ENCODE assay signal across 14 cellular contexts in the genomic region with DNA sequence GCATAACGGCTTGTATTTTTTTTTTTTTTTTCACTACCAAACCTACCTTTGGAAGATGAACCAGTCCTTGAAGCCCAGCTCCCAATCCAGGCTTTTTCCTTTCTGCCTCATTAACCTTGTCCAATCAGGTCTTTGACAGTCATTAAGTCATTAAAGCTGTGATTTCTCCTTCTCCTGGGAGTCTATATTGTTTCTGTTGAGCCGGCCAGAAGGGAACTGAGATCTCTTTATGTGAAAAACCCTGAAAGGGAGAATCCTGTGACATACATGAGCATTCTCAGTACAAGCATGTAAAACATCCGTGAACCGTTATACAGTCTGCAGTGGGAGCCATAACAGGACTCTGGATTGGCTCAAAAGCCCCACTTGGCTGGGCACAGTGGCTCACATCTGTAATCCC. TPM values are rescaled to one million over a fixed set of nuclear protein-coding genes. Genes with fewer than 3 reads are reported as not detected.
DNase-seq lines count a peak whose midpoint lies in the region; TF ChIP-seq lines count a peak whose summit lies in the region.
"Had no signal": no experiment of that assay in that cellular context is flagged by ENCODE, and none has a peak within 500 bp of the region (broad histone marks: within the 10 kb centered on the region; RNA-seq: fewer than 3 reads in every experiment).

No MANE protein-coding gene starts in this region.

- TF ChIP-seq EP300 in neural cell (conservative IDR thresholded peaks at IDR 0.05; ENCODE audit: poor library complexity, severe bottlenecking) = no peak

- no peaks in the 10 kb centered on the region for H3K9me2 ChIP-seq in neural cell (ENCODE audit: insufficient read depth, low read length)

- H3K4me3 ChIP-seq in neural cell (ENCODE audit: low read length) = no peak overlapping the region
- no peak overlapping the region for H3K4me3 ChIP-seq in WERI-Rb-1 (ENCODE audit: low read depth, low read length)
- H3K4me3 ChIP-seq: BLaER1 treated with 17β-estradiol and CSF1 and Interleukin-3, amounts not matched to agents 10 nM and 100 nM had no signal

- no peaks in the 10 kb centered on the region for H3F3A ChIP-seq in neural cell (ENCODE audit: insufficient read depth, low read length, poor library complexity, severe bottlenecking)

- H3K36me3 ChIP-seq in neural cell (ENCODE audit: insufficient read depth, low read length) (no peaks in the 10 kb centered on the region), WERI-Rb-1 (no peaks in the 10 kb centered on the region)

- TF ChIP-seq CTCF in neural cell (IDR thresholded peaks at IDR 0.05; ENCODE audit: poor library complexity, severe bottlenecking) (no peak), WERI-Rb-1 (IDR thresholded peaks at IDR 0.05; ENCODE audit: low read depth, low read length) (no peak)

- no peak overlapping the region for H3K9ac ChIP-seq in neural cell (ENCODE audit: low read length)
- H3K9ac ChIP-seq: BLaER1 treated with 17β-estradiol and CSF1 and Interleukin-3, amounts not matched to agents 10 nM and 100 nM had no signal

- TF ChIP-seq RAD21 in neural cell (conservative IDR thresholded peaks at IDR 0.05) = no peak

- no peaks in the 10 kb centered on the region for H3K79me2 ChIP-seq in neural cell (replicated peaks; ENCODE audit: insufficient read depth, low read length)

- H4K20me1 ChIP-seq in neural cell (ENCODE audit: insufficient read depth) = no peaks in the 10 kb centered on the region
- H4K20me1 ChIP-seq: BLaER1 treated with 17β-estradiol and CSF1 and Interleukin-3, amounts not matched to agents 10 nM and 100 nM had no signal

- no peak overlapping the region for H3K4me2 ChIP-seq in neural cell (ENCODE audit: low read length)
- H3K4me2 ChIP-seq: BLaER1 treated with 17β-estradiol and CSF1 and Interleukin-3, amounts not matched to agents 10 nM and 100 nM had no signal

- H2AFZ ChIP-seq in neural cell (ENCODE audit: low read depth, low read length) = no peak overlapping the region

- H3K27ac ChIP-seq in neural cell (ENCODE audit: low read length) = peak overlapping the region; percentile 33
- no peak overlapping the region for H3K27ac ChIP-seq in WERI-Rb-1
- H3K27ac ChIP-seq: 22Rv1; BLaER1 treated with 17β-estradiol and CSF1 and Interleukin-3, amounts not matched to agents 10 nM and 100 nM had no signal

- no peaks in the 10 kb centered on the region for H3K27me3 ChIP-seq in neural cell (ENCODE audit: insufficient read depth, low read depth, low read length)
- no peaks in the 10 kb centered on the region for H3K27me3 ChIP-seq in WERI-Rb-1 (ENCODE audit: insufficient read depth, low read depth, severe bottlenecking)
- H3K27me3 ChIP-seq: BLaER1 treated with 17β-estradiol and CSF1 and Interleukin-3, amounts not matched to agents 10 nM and 100 nM had no signal

- H3K9me3 ChIP-seq in neural cell (ENCODE audit: low read length) (no peaks in the 10 kb centered on the region), WERI-Rb-1 (ENCODE audit: severe bottlenecking) (no peaks in the 10 kb centered on the region)

- DNase-seq in activated effector memory CD4-positive, alpha-beta T cell treated with anti-CD3 and anti-CD28 coated beads, Interleukin-2, amount 50 U/mL, for 16 hours = peak; percentile 14
- DNase-seq in activated effector memory CD4-positive, alpha-beta T cell treated with Interleukin-2 at 50 U/mL for 16 hours = no peak
- peak; percentile 43 for DNase-seq in cerebellum (ENCODE audit: low spot score)
- DNase-seq in A172 (ENCODE audit: low spot score) = no peak
- DNase-seq in WERI-Rb-1 = no peak
- DNase-seq in SHP77 treated with DMSO at 0.1 percent for 48 hours (lab: John Stamatoyannopoulos, UW) = no peak
- DNase-seq: Calu3; CD4-positive, CD25-positive, alpha-beta regulatory T cell; DMS 273 treated with DMSO at 0.1 percent for 48 hours; DMS79 had no signal

TF ChIP-seq in neural cell, 6 proteins besides CTCF, POLR2A, EP300 and RAD21:
- TF ChIP-seq SMC3 (conservative IDR thresholded peaks at IDR 0.05; ENCODE audit: poor library complexity) (no peak), MXI1 (conservative IDR thresholded peaks at IDR 0.05; ENCODE audit: poor library complexity, severe bottlenecking) (no peak), EZH2 (IDR thresholded peaks at IDR 0.05; ENCODE audit: borderline replicate concordance, insufficient read depth, low read length, poor library complexity, severe bottlenecking) (no peak), TAF1 (IDR thresholded peaks at IDR 0.05; ENCODE audit: low read depth) (no peak), POLR2AphosphoS5 (IDR thresholded peaks at IDR 0.05) (no peak)
- TF ChIP-seq, protein P1, sequence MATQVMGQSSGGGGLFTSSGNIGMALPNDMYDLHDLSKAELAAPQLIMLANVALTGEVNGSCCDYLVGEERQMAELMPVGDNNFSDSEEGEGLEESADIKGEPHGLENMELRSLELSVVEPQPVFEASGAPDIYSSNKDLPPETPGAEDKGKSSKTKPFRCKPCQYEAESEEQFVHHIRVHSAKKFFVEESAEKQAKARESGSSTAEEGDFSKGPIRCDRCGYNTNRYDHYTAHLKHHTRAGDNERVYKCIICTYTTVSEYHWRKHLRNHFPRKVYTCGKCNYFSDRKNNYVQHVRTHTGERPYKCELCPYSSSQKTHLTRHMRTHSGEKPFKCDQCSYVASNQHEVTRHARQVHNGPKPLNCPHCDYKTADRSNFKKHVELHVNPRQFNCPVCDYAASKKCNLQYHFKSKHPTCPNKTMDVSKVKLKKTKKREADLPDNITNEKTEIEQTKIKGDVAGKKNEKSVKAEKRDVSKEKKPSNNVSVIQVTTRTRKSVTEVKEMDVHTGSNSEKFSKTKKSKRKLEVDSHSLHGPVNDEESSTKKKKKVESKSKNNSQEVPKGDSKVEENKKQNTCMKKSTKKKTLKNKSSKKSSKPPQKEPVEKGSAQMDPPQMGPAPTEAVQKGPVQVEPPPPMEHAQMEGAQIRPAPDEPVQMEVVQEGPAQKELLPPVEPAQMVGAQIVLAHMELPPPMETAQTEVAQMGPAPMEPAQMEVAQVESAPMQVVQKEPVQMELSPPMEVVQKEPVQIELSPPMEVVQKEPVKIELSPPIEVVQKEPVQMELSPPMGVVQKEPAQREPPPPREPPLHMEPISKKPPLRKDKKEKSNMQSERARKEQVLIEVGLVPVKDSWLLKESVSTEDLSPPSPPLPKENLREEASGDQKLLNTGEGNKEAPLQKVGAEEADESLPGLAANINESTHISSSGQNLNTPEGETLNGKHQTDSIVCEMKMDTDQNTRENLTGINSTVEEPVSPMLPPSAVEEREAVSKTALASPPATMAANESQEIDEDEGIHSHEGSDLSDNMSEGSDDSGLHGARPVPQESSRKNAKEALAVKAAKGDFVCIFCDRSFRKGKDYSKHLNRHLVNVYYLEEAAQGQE (IDR thresholded peaks at IDR 0.05; ENCODE audit: borderline replicate concordance) = no peak

RNA-seq across cellular contexts. Expression of gene NME6, which starts 20.3 kb away (rescaled TPM):
- total RNA-seq in cerebellum = 20.4 TPM
- polyA plus RNA-seq in neural cell = 31.6 and 39.1 TPM in 2 replicates
- 37.7 and 39.4 TPM in 2 replicates for polyA minus RNA-seq in neural cell
- 10.9 and 11.9 TPM in 2 replicates for total RNA-seq in A172 (2014; rRNA removed; shearing (Covaris generic))

RNA-seq across cellular contexts. Expression of gene ZNF589, which starts 40.0 kb away (rescaled TPM):
- 18.5 TPM for total RNA-seq in cerebellum
- polyA plus RNA-seq in neural cell = 19.4 and 28.5 TPM in 2 replicates
- polyA minus RNA-seq in neural cell = 21.7 and 24.2 TPM in 2 replicates
- total RNA-seq in A172 (2014; rRNA removed; shearing (Covaris generic)) = 2.3 and 3.9 TPM in 2 replicates

RNA-seq across cellular contexts. Expression of gene SPINK8, which starts 52.6 kb away (rescaled TPM):
- total RNA-seq in cerebellum = not detected
- not detected in 2 replicates for polyA plus RNA-seq in neural cell
- polyA minus RNA-seq in neural cell = not detected in 2 replicates
- not detected in 2 replicates for total RNA-seq in A172 (2014; rRNA removed; shearing (Covaris generic))
- total RNA-seq: Calu3; CD4-positive, CD25-positive, alpha-beta regulatory T cell; HepG2 had no signal
- polyA plus RNA-seq: CD4-positive, CD25-positive, alpha-beta regulatory T cell; HepG2 had no signal

RNA-seq across cellular contexts. Expression of gene CAMP, which starts 57.6 kb away (rescaled TPM):
- total RNA-seq in cerebellum = not detected
- not detected in 2 replicates for polyA plus RNA-seq in neural cell
- polyA minus RNA-seq in neural cell = not detected in 2 replicates
- not detected in 2 replicates for total RNA-seq in A172 (2014; rRNA removed; shearing (Covaris generic))
- total RNA-seq: Calu3; CD4-positive, CD25-positive, alpha-beta regulatory T cell; HepG2 had no signal
- polyA plus RNA-seq: CD4-positive, CD25-positive, alpha-beta regulatory T cell; HepG2 had no signal

Comparison
In these comparisons a context has a peak if more than half of its experiments do, and no peak if none do; other contexts are left out.
1. DNase-seq: peak in activated effector memory CD4-positive, alpha-beta T cell treated with anti-CD3 and anti-CD28 coated beads, Interleukin-2, amount 50 U/mL, for 16 hours (single experiment) and cerebellum (single experiment); none in activated effector memory CD4-positive, alpha-beta T cell treated with Interleukin-2 at 50 U/mL for 16 hours (single experiment), A172 (single experiment), WERI-Rb-1 (single experiment) and SHP77 treated with DMSO at 0.1 percent for 48 hours (single experiment).